Comparison of ENCODE assay signal across 25 cellular contexts in the genomic region with DNA sequence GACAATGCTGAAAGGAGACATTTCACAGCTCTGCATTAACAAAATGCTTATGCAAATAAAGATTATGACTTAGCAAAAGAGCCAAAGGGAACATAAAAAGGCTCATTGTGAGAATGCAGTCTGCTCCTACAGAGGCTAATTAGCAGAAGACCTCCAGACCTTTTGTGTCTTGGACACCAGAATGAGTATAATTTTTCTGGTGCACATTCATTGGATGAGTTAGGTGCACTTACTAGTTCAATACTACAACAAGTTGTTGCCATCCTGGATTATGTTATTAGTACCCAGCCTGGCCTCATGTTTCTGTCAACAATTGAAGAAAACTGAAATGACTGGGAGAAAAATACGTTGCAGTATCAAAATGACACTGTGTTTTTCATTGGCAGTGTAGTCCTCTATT.
"Had no signal": no experiment of that assay in that cellular context is flagged by ENCODE, and none has a peak within 500 bp of the region (broad histone marks: within the 10 kb centered on the region; RNA-seq: fewer than 3 reads in every experiment).

No MANE protein-coding gene starts in this region.

- H3K27ac ChIP-seq: hepatocyte, left ventricle myocardium inferior, parathyroid adenoma, right atrium auricular region, right lobe of liver, tibial nerve, uterus had no signal

- H3K4me3 Mint-ChIP-seq: memory B cell; naive thymus-derived CD4-positive, alpha-beta T cell; natural killer cell treated with Interleukin-12 subunit alpha and Interleukin-12 subunit beta and Interleukin-15 and Interleukin-18, amount 100 ng/mL, for 72 hours; stimulated activated memory B cell treated with anti-CD40 and anti-IgM and Interleukin-4, amounts not matched to agents 10 μg/mL and 1 μg/mL and 100 μg/mL, for 72 hours; stimulated activated naive CD8-positive, alpha-beta T cell treated with anti-CD3 and anti-CD28 coated beads, Interleukin-15, amount 100 ng/mL, for 72 hours; type B pancreatic cell had no signal

- H3K27me3 Mint-ChIP-seq: memory B cell; naive thymus-derived CD4-positive, alpha-beta T cell; natural killer cell treated with Interleukin-12 subunit alpha and Interleukin-12 subunit beta and Interleukin-15 and Interleukin-18, amount 100 ng/mL, for 72 hours; stimulated activated memory B cell treated with anti-CD40 and anti-IgM and Interleukin-4, amounts not matched to agents 10 μg/mL and 1 μg/mL and 100 μg/mL, for 72 hours; stimulated activated naive CD8-positive, alpha-beta T cell treated with anti-CD3 and anti-CD28 coated beads, Interleukin-15, amount 100 ng/mL, for 72 hours; type B pancreatic cell had no signal

- DNase-seq: islet precursor cell; left ventricle myocardium inferior; midbrain; mucosa of descending colon; naive thymus-derived CD4-positive, alpha-beta T cell; nucleus accumbens; right lobe of liver; stimulated activated CD4-positive, alpha-beta T cell treated with anti-CD3 and anti-CD28 coated beads, Interleukin-1b, Interleukin-23, amount 100 ng/mL, for 48 hours; stimulated activated CD4-positive, alpha-beta T cell treated with anti-CD3 and anti-CD28 coated beads, Interleukin-2, amount 100 ng/mL, for 48 hours; stimulated activated CD4-positive, alpha-beta T cell treated with anti-CD3 and anti-CD28 coated beads, Interleukin-4, amount 100 ng/mL, for 4 hours; stimulated activated CD8-positive, alpha-beta memory T cell treated with anti-CD3 and anti-CD28 coated beads, Interleukin-4, amount 100 ng/mL, for 48 hours; stimulated activated naive CD4-positive, alpha-beta T cell treated with Interleukin-2 at 50 U/mL for 16 hours; stimulated activated naive CD8-positive, alpha-beta T cell treated with anti-CD3 and anti-CD28 coated beads, Interleukin-15, amount 100 ng/mL, for 72 hours; substantia nigra; uterus had no signal

- H3K9me3 ChIP-seq: right atrium auricular region, right lobe of liver, tibial nerve, uterus had no signal

- H3K36me3 Mint-ChIP-seq: memory B cell; naive thymus-derived CD4-positive, alpha-beta T cell; stimulated activated memory B cell treated with anti-CD40 and anti-IgM and Interleukin-4, amounts not matched to agents 10 μg/mL and 1 μg/mL and 100 μg/mL, for 72 hours; type B pancreatic cell had no signal

- H3K4me3 ChIP-seq: hepatocyte, left ventricle myocardium inferior, lung, mucosa of descending colon, right atrium auricular region, right lobe of liver, smooth muscle cell, tibial nerve, uterus had no signal

- H3K27ac Mint-ChIP-seq: memory B cell; naive thymus-derived CD4-positive, alpha-beta T cell; natural killer cell treated with Interleukin-12 subunit alpha and Interleukin-12 subunit beta and Interleukin-15 and Interleukin-18, amount 100 ng/mL, for 72 hours; stimulated activated memory B cell treated with anti-CD40 and anti-IgM and Interleukin-4, amounts not matched to agents 10 μg/mL and 1 μg/mL and 100 μg/mL, for 72 hours; stimulated activated naive CD8-positive, alpha-beta T cell treated with anti-CD3 and anti-CD28 coated beads, Interleukin-15, amount 100 ng/mL, for 72 hours; type B pancreatic cell had no signal

- ATAC-seq: mucosa of descending colon; naive thymus-derived CD4-positive, alpha-beta T cell; natural killer cell treated with Interleukin-12 subunit alpha and Interleukin-12 subunit beta and Interleukin-15 and Interleukin-18, amount 100 ng/mL, for 72 hours; right lobe of liver; stimulated activated memory B cell treated with anti-CD40 and anti-IgM and Interleukin-4, amounts not matched to agents 10 μg/mL and 1 μg/mL and 100 μg/mL, for 72 hours; stimulated activated naive CD8-positive, alpha-beta T cell treated with anti-CD3 and anti-CD28 coated beads, Interleukin-15, amount 100 ng/mL, for 72 hours had no signal

- H3K9ac ChIP-seq: parathyroid adenoma had no signal

- H3K4me1 Mint-ChIP-seq: memory B cell; naive thymus-derived CD4-positive, alpha-beta T cell; stimulated activated memory B cell treated with anti-CD40 and anti-IgM and Interleukin-4, amounts not matched to agents 10 μg/mL and 1 μg/mL and 100 μg/mL, for 72 hours; stimulated activated naive CD8-positive, alpha-beta T cell treated with anti-CD3 and anti-CD28 coated beads, Interleukin-15, amount 100 ng/mL, for 72 hours had no signal

- H3K4me1 ChIP-seq: left ventricle myocardium inferior, parathyroid adenoma, right atrium auricular region, right lobe of liver, tibial nerve, uterus had no signal

- H3K9me3 Mint-ChIP-seq: natural killer cell treated with Interleukin-12 subunit alpha and Interleukin-12 subunit beta and Interleukin-15 and Interleukin-18, amount 100 ng/mL, for 72 hours; stimulated activated memory B cell treated with anti-CD40 and anti-IgM and Interleukin-4, amounts not matched to agents 10 μg/mL and 1 μg/mL and 100 μg/mL, for 72 hours; stimulated activated naive CD8-positive, alpha-beta T cell treated with anti-CD3 and anti-CD28 coated beads, Interleukin-15, amount 100 ng/mL, for 72 hours had no signal

- H3K79me2 ChIP-seq: hepatocyte, parathyroid adenoma had no signal

- H3K27me3 ChIP-seq: hepatocyte, right atrium auricular region, right lobe of liver, tibial nerve, uterus had no signal

- H3K4me2 ChIP-seq: hepatocyte, smooth muscle cell had no signal

- H2AFZ ChIP-seq: hepatocyte, parathyroid adenoma had no signal

- H3K36me3 ChIP-seq: left ventricle myocardium inferior, right atrium auricular region, right lobe of liver, tibial nerve, uterus had no signal
